ENCODE assay signal across 10 cellular contexts in the genomic region with DNA sequence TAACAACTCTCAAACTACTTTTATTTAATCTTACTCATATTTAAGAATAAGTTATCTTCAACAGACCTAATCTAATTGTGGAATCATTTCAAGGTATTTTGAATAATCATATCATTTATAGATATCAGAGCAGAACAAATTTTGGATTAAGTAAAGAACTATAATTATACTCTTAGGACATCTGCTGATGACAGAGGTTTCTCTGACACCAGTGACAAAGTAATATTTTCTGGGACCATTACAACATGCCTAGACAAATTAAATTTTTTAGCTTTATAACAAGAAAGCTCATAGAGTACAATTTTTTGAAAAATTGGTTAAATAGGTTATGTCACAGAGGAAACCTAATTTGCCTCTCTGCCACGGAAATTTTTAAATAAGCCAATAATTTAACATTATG. TPM values are rescaled to one million over a fixed set of nuclear protein-coding genes. Genes with fewer than 3 reads are reported as not detected.
"Had no signal": no experiment of that assay in that cellular context is flagged by ENCODE, and none has a peak within 500 bp of the region (broad histone marks: within the 10 kb centered on the region; RNA-seq: fewer than 3 reads in every experiment).

No MANE protein-coding gene starts in this region.

- DNase-seq: GM23248, GOT3, H7, H9, HCEC 1CT, HFFc6 had no signal

- H3K4me1 ChIP-seq: HAP-1 had no signal

- H3K27ac ChIP-seq: GM23248 had no signal

- H3K9ac ChIP-seq: GM23248 had no signal

- FAIRE-seq: H1, H54 had no signal

- H3K36me3 ChIP-seq: HAP-1 had no signal

- H3K9me3 ChIP-seq: HAP-1 had no signal

- H3K4me3 ChIP-seq: GM23248, GM23338, HAP-1 had no signal

- H2AFZ ChIP-seq: GM23248, GM23338 had no signal

- ATAC-seq: GM23338 had no signal

- H3K4me2 ChIP-seq: GM23338 had no signal

RNA-seq across cellular contexts. Expression of gene MYLK3, which starts 52.4 kb away (rescaled TPM):
- total RNA-seq: GM23248 had no signal
- polyA plus RNA-seq: GM23248 had no signal
